ENCODE assay signal across 27 cellular contexts in genomic region chr10:89565180-89565579, GRCh38. TPM values are rescaled to one million over a fixed set of nuclear protein-coding genes. Genes with fewer than 3 reads are reported as not detected.
"Had no signal": no experiment of that assay in that cellular context is flagged by ENCODE, and none has a peak within 500 bp of the region (broad histone marks: within the 10 kb centered on the region; RNA-seq: fewer than 3 reads in every experiment).

No MANE protein-coding gene starts in this region.

- DNase-seq: colonic mucosa; cortex of kidney; effector CD8-positive, alpha-beta T cell; effector memory CD8-positive, alpha-beta T cell; endodermal cell; erythroblast; esophagus squamous epithelium; foreskin fibroblast; foreskin melanocyte; gastrocnemius medialis; heart left ventricle; hippocampal formation; left cardiac atrium; left lung; left ventricle myocardium superior; lower lobe of right lung; mesenchymal stem cell; mucosa of descending colon; naive B cell; naive thymus-derived CD8-positive, alpha-beta T cell had no signal

- H3K36me3 ChIP-seq: colonic mucosa, esophagus squamous epithelium, gastrocnemius medialis, heart left ventricle, left lung, lower lobe of right lung had no signal

- H3K27me3 ChIP-seq: colonic mucosa, gastrocnemius medialis, heart left ventricle, left lung had no signal

- H3K27ac ChIP-seq: colonic mucosa, epithelial cell of prostate, esophagus squamous epithelium, gastrocnemius medialis, heart left ventricle, left lung, lower lobe of right lung had no signal

- ATAC-seq: effector memory CD8-positive, alpha-beta T cell; esophagus mucosa; gastrocnemius medialis; heart left ventricle; left cardiac atrium; left ventricle myocardium superior; mucosa of descending colon; naive thymus-derived CD8-positive, alpha-beta T cell had no signal

- H3K4me1 ChIP-seq: colonic mucosa, esophagus squamous epithelium, gastrocnemius medialis, heart left ventricle, left lung had no signal

- H3K9me3 ChIP-seq: colonic mucosa, esophagus squamous epithelium, gastrocnemius medialis, heart left ventricle, left lung, lower lobe of right lung, mucosa of descending colon had no signal

- FAIRE-seq: endometrium, islet of Langerhans, keratinocyte had no signal

- H3K4me3 ChIP-seq: colonic mucosa, esophagus squamous epithelium, gastrocnemius medialis, heart left ventricle, left lung, lower lobe of right lung, mucosa of descending colon had no signal

RNA-seq across cellular contexts. Expression of gene SLC16A12, which starts 29.8 kb away (rescaled TPM):
- total RNA-seq: dermis microvascular lymphatic vessel endothelial cell; lung microvascular endothelial cell; naive thymus-derived CD8-positive, alpha-beta T cell had no signal
- polyA plus RNA-seq: naive thymus-derived CD8-positive, alpha-beta T cell had no signal
